8 cellular contexts compared by ENCODE assay signal in the genomic region with DNA sequence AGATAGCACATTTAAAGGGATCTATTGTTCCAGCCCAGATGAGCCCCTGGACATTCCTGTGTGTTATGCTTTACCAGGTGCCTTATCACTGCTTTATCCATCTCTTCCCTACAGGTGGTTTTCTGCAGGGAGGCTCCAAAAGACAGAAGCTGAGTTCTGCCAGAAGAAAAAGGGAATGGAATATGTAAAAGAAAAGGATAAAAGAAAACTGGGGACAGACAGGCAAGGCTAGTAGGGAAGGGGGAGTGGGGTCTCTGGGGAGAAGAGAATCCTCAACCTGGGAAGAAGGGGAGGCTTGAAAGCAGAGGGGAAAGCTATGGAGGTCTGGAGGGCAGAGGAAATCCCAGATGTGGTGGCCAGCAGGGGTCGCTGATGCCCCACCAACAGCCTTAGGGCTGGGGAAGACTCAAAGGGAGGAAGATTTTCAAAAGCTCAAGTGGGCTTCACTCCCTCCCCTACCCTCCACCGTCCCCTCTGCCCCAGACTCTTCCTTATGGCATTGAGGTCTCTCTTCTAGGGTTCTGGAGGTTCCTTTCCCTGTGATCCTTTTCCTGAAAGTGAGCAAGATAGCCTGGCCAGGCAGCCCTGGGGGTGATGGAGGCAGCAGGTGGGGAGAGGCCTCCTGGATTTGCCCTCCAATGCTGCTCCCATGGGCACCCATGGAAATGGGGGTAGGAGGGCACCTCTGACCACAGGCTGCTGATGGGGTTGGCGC.
DNase-seq lines count a peak whose midpoint lies in the region; ATAC-seq lines count a peak whose summit lies in the region.

No MANE protein-coding gene starts in this region.

- peak overlapping the region; percentile 17 for H2AFZ ChIP-seq in neuronal stem cell (ENCODE audit: low read length)

- H3K23ac ChIP-seq in neuronal stem cell (ENCODE audit: low read depth, low read length, poor library complexity) = no peak overlapping the region

- H3K27me3 ChIP-seq in neuronal stem cell (ENCODE audit: control insufficient read depth in 3 of 3, insufficient read depth in 3 of 3, low read depth in 1 of 3, low read length in 3 of 3) = peaks cover 0 to 3% (median 0%) of the 10 kb centered on the region in 3 experiments

- no peaks in the 10 kb centered on the region for H3K36me3 ChIP-seq in neuronal stem cell (replicated peaks in 1 of 2; ENCODE audit: control insufficient read depth in 2 of 2, insufficient read depth in 2 of 2, low read length in 2 of 2)

- H3K4me3 ChIP-seq in neuronal stem cell (ENCODE audit: low read length in 2 of 2) = no peak overlapping the region

- H3K18ac ChIP-seq in neuronal stem cell (ENCODE audit: low read length) = peak overlapping the region; percentile 90

- H3K4me2 ChIP-seq in neuronal stem cell (ENCODE audit: insufficient read depth, low read length, poor library complexity, severe bottlenecking) = no peak overlapping the region

- H3K27ac ChIP-seq in neuronal stem cell (replicated peaks; ENCODE audit: low read length) (no peak overlapping the region), substantia nigra (ENCODE audit: low read depth, low read length, poor library complexity, severe bottlenecking) (no peak overlapping the region)

- no peaks in the 10 kb centered on the region for H3K9me3 ChIP-seq in neuronal stem cell (replicated peaks in 1 of 2; ENCODE audit: control insufficient read depth in 2 of 2, insufficient read depth in 1 of 2, low read depth in 1 of 2, low read length in 2 of 2)

- peak overlapping the region; percentile 66 for H2BK12ac ChIP-seq in neuronal stem cell (ENCODE audit: low read length)

- peak; percentile 30 for DNase-seq in NK-92 treated with Interleukin-12 subunit alpha and Interleukin-12 subunit beta, amount 100 ng/mL, for 24 hours (lab: John Stamatoyannopoulos, UW)
- DNase-seq in NK-92 (lab: John Stamatoyannopoulos, UW; ENCODE audit: unreplicated experiment) = no peak
- peak; percentile 50 for DNase-seq in RPMI7951 (ENCODE audit: low read depth)
- DNase-seq in activated T-helper 1 cell treated with anti-CD3 and anti-CD28 coated beads, Interleukin-2, amount 50 U/mL, for 16 hours (ENCODE audit: low read depth in 1 of 2, low spot score in 1 of 2) = peak; percentile 39 to 56
- peak; percentile 30 for DNase-seq in fibroblast of the conjunctiva (ENCODE audit: low read depth)
- DNase-seq in neuronal stem cell (ENCODE audit: low spot score) = peak; percentile 81
- peak in 45 of 49 donors; percentile 8 to 82 (median 56) for DNase-seq in substantia nigra (lab: John Stamatoyannopoulos, UW)

- H4K91ac ChIP-seq in neuronal stem cell (ENCODE audit: low read depth, low read length, poor library complexity) = peak overlapping the region; percentile 34

- no peaks in the 10 kb centered on the region for H3K79me1 ChIP-seq in neuronal stem cell (ENCODE audit: low read depth, low read length)

- ATAC-seq in HG03280 (IDR thresholded peaks at IDR 0.05; ENCODE audit: unreplicated experiment) = peak; percentile 65

- H2BK120ac ChIP-seq in neuronal stem cell (ENCODE audit: low read depth, low read length) = no peak overlapping the region

- no peak overlapping the region for H4K8ac ChIP-seq in neuronal stem cell (ENCODE audit: low read depth, low read length)

- no CpG with 5 or more reads among the region's 3 CpGs for WGBS in neuronal stem cell (ENCODE audit: extremely low coverage in 2 of 2, insufficient read length in 2 of 2, insufficient replicate concordance in 1 of 2), 2 donors

- peak overlapping the region; percentile 81 for H2BK15ac ChIP-seq in neuronal stem cell (ENCODE audit: low read length)

- H2AK5ac ChIP-seq in neuronal stem cell (ENCODE audit: low read depth, low read length) = peak overlapping the region; percentile 86

- H3K14ac ChIP-seq in neuronal stem cell (ENCODE audit: low read length) = no peak overlapping the region

- peaks cover 15 to 16% of the 10 kb centered on the region in 2 donors for H3K4me1 ChIP-seq in neuronal stem cell (ENCODE audit: control insufficient read depth in 2 of 2, insufficient read depth in 1 of 2, low read depth in 1 of 2, low read length in 2 of 2)

- H3K4ac ChIP-seq in neuronal stem cell (ENCODE audit: low read length) = peak overlapping the region; percentile 70

- H2BK5ac ChIP-seq in neuronal stem cell (ENCODE audit: low read length) = peak overlapping the region; percentile 33

- peak overlapping the region; percentile 36 for H3K9ac ChIP-seq in neuronal stem cell (ENCODE audit: low read depth, low read length, poor library complexity)
